In genomic region chr1:37486680-37487618, GRCh38 we compare ENCODE assay signal across 1 cellular context.
A peak's percentile ranks its signal among the peaks of the same experiment; 100 is the strongest.
TF ChIP-seq lines count a peak whose summit lies in the region.

No MANE protein-coding gene starts in this region.

TF ChIP-seq in GM12878, 131 proteins besides CTCF, POLR2A, EP300 and RAD21 (continued from another document):
- TF ChIP-seq CEBPZ (IDR thresholded peaks at IDR 0.05; ENCODE audit: low read depth, low read length) (no peak), ATF7 (IDR thresholded peaks at IDR 0.05; ENCODE audit: low read depth) (no peak), TCF3 (IDR thresholded peaks at IDR 0.05; ENCODE audit: borderline replicate concordance, insufficient read depth, low read depth, low read length) (no peak), CHD2 (IDR thresholded peaks at IDR 0.05; ENCODE audit: borderline replicate concordance, low read depth, low read length) (peak; percentile 22; the same call in 1 of the 2 replicates), FOXK2 (IDR thresholded peaks at IDR 0.05) (no peak), ETV6 (conservative IDR thresholded peaks at IDR 0.05 in 1 of 2, IDR thresholded peaks at IDR 0.05 in 1 of 2; ENCODE audit: borderline replicate concordance in 1 of 2, low read depth in 1 of 2) (no peak)
